23 cellular contexts compared by ENCODE assay signal in the genomic region with DNA sequence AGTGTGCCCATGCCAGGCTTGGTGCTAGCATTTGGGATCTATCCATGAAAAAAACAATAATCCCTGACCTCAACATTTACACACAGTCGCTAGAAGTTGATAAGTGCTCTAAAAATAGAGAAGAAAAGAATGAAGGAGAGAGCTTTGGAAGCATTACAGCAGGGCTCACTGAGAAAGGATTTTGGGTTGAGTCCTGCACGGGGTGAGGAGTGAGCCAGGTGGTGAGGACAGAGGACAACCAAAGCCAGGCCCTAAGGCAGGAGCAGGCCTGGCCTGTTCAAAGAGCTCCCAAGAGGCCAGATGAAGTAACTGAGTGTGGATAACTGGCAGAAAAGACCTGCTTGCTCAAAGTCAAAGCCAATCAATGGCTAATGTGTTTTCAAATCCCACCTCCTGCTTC. TPM values are rescaled to one million over a fixed set of nuclear protein-coding genes. Genes with fewer than 3 reads are reported as not detected.
"Had no signal": no experiment of that assay in that cellular context is flagged by ENCODE, and none has a peak within 500 bp of the region (broad histone marks: within the 10 kb centered on the region; RNA-seq: fewer than 3 reads in every experiment).

No MANE protein-coding gene starts in this region.

- H3K4me3 Mint-ChIP-seq: activated CD8-positive, alpha-beta T cell treated with anti-CD3 and anti-CD28 coated beads for 36 hours; activated naive CD8-positive, alpha-beta T cell treated with anti-CD3 and anti-CD28 coated beads, Interleukin-2, amount 50 U/mL, for 24 hours; activated T-cell treated with anti-CD3 and anti-CD28 coated beads, Interleukin-2, amount 50 U/mL, for 24 hours; activated T-helper 1 cell treated with anti-CD3 and anti-CD28 coated beads, Interleukin-12 subunit alpha, Interleukin-12 subunit beta, Interleukin-2, Interleukin-4 antibody, amounts not matched to agents 30 ng/mL and 10 ng/mL and 1 ng/mL, durations not matched to agents 14 hours and 24 hours and 36 hours; brain; T-helper 1 cell treated with Interleukin-12 subunit alpha and Interleukin-12 subunit beta and Interleukin-4 antibody, amounts not matched to agents 30 μg/mL and 1 μg/mL, for 36 hours had no signal

- H3K36me3 Mint-ChIP-seq: activated naive CD4-positive, alpha-beta T cell treated with anti-CD3 and anti-CD28 coated beads, Interleukin-2, amount 50 U/mL, for 72 hours; brain had no signal

- ATAC-seq: activated CD4-positive, CD25-positive, alpha-beta regulatory T cell treated with anti-CD3 and anti-CD28 coated beads, Interleukin-2, amount 50 U/mL, for 24 hours; activated CD8-positive, alpha-beta T cell treated with anti-CD3 and anti-CD28 coated beads for 36 hours; activated naive CD4-positive, alpha-beta T cell treated with anti-CD3 and anti-CD28 coated beads, Interleukin-2, amount 50 U/mL, for 72 hours; activated naive CD8-positive, alpha-beta T cell treated with anti-CD3 and anti-CD28 coated beads, Interleukin-2, amount 50 U/mL, for 24 hours had no signal

- H3K4me1 ChIP-seq: Peyer's patch had no signal

- H3K36me3 ChIP-seq: Peyer's patch had no signal

- H3K27me3 Mint-ChIP-seq: activated naive CD8-positive, alpha-beta T cell treated with anti-CD3 and anti-CD28 coated beads, Interleukin-2, amount 50 U/mL, for 24 hours had no signal

- H3K27ac Mint-ChIP-seq: activated CD8-positive, alpha-beta T cell treated with anti-CD3 and anti-CD28 coated beads for 36 hours; activated naive CD4-positive, alpha-beta T cell treated with anti-CD3 and anti-CD28 coated beads, Interleukin-2, amount 50 U/mL, for 72 hours; activated naive CD8-positive, alpha-beta T cell treated with anti-CD3 and anti-CD28 coated beads, Interleukin-2, amount 50 U/mL, for 24 hours; activated T-cell treated with anti-CD3 and anti-CD28 coated beads, Interleukin-2, amount 50 U/mL, for 24 hours; activated T-helper 1 cell treated with anti-CD3 and anti-CD28 coated beads, Interleukin-12 subunit alpha, Interleukin-12 subunit beta, Interleukin-2, Interleukin-4 antibody, amounts not matched to agents 30 ng/mL and 10 ng/mL and 1 ng/mL, durations not matched to agents 14 hours and 24 hours and 36 hours; brain; T-helper 1 cell treated with Interleukin-12 subunit alpha and Interleukin-12 subunit beta and Interleukin-4 antibody, amounts not matched to agents 30 μg/mL and 1 μg/mL, for 36 hours had no signal

- H3K4me1 Mint-ChIP-seq: activated naive CD8-positive, alpha-beta T cell treated with anti-CD3 and anti-CD28 coated beads, Interleukin-2, amount 50 U/mL, for 24 hours; brain had no signal

- H3K4me3 ChIP-seq: Peyer's patch had no signal

- H3K27ac ChIP-seq: Peyer's patch, RWPE1 had no signal

- H3K9me3 Mint-ChIP-seq: activated CD8-positive, alpha-beta T cell treated with anti-CD3 and anti-CD28 coated beads for 36 hours; activated naive CD4-positive, alpha-beta T cell treated with anti-CD3 and anti-CD28 coated beads, Interleukin-2, amount 50 U/mL, for 72 hours; activated naive CD8-positive, alpha-beta T cell treated with anti-CD3 and anti-CD28 coated beads, Interleukin-2, amount 50 U/mL, for 24 hours; activated T-cell treated with anti-CD3 and anti-CD28 coated beads, Interleukin-2, amount 50 U/mL, for 24 hours; activated T-helper 1 cell treated with anti-CD3 and anti-CD28 coated beads, Interleukin-12 subunit alpha, Interleukin-12 subunit beta, Interleukin-2, Interleukin-4 antibody, amounts not matched to agents 30 ng/mL and 10 ng/mL and 1 ng/mL, durations not matched to agents 14 hours and 24 hours and 36 hours; brain; T-helper 1 cell treated with Interleukin-12 subunit alpha and Interleukin-12 subunit beta and Interleukin-4 antibody, amounts not matched to agents 30 μg/mL and 1 μg/mL, for 36 hours had no signal

- H3K9me3 ChIP-seq: Peyer's patch had no signal

- H3K27me3 ChIP-seq: Peyer's patch had no signal

- DNase-seq: activated CD4-positive, alpha-beta T cell treated with anti-CD3 and anti-CD28 coated beads for 4 hours; activated CD8-positive, alpha-beta T cell treated with anti-CD3 and anti-CD28 coated beads for 36 hours; activated effector memory CD4-positive, alpha-beta T cell treated with anti-CD3 and anti-CD28 coated beads, Interleukin-2, amount 50 U/mL, for 16 hours; activated naive CD4-positive, alpha-beta T cell treated with Interleukin-2 at 50 U/mL for 16 hours; activated naive CD8-positive, alpha-beta T cell treated with anti-CD3 and anti-CD28 coated beads, Interleukin-2, amount 50 U/mL, for 24 hours; activated T-cell treated with anti-CD3 and anti-CD28 coated beads, Interleukin-2, amount 50 U/mL, for 24 hours; amniotic stem cell; cerebellar nuclear complex; NCI-H1048; NCI-H146; NCI-H187 treated with DMSO at 0.1 percent for 48 hours; NCI-H2081 treated with DMSO at 0.1 percent for 48 hours; NCI-H446; NCI-H524; Peyer's patch; SHP77 treated with DMSO at 0.1 percent for 48 hours had no signal

RNA-seq across cellular contexts. Expression of gene PROM1, which starts 20.7 kb away (rescaled TPM):
- total RNA-seq: activated T-helper 1 cell treated with anti-CD3 and anti-CD28 coated beads, Interleukin-12 subunit alpha, Interleukin-12 subunit beta, Interleukin-2, Interleukin-4 antibody, amounts not matched to agents 30 ng/mL and 10 ng/mL and 1 ng/mL, durations not matched to agents 14 hours and 24 hours and 36 hours; LHCN-M2 had no signal
